ENCODE assay signal across 7 cellular contexts in genomic region chr16:8797364-8798173, GRCh38. TPM values are rescaled to one million over a fixed set of nuclear protein-coding genes. Genes with fewer than 3 reads are reported as not detected.
DNase-seq lines count a peak whose midpoint lies in the region; ATAC-seq and TF ChIP-seq lines count a peak whose summit lies in the region.

Gene PMM2, plus strand, starts transcription at chr16:8797839. Its CDS starts 44 bp downstream, at chr16:8797883.
Gene TMEM186, minus strand, starts transcription at chr16:8797639. Its CDS starts 25 bp downstream, at chr16:8797614.

- H3K4me2 ChIP-seq in hepatocyte: peak within 1 kb of the TSS; percentile 94

- DNase-seq in NCI-H2081 (lab: John Stamatoyannopoulos, UW) (peak; percentile 94 to 97), T1000 (lab: John Stamatoyannopoulos, UW) (peak; percentile 91), astrocyte of the hippocampus (ENCODE audit: low read depth, low spot score) (peak; percentile 99), hepatocyte (ENCODE audit: low spot score) (peak; percentile 98), renal cortical epithelial cell (ENCODE audit: low read depth) (peak; percentile 94)

- peaks cover 68% of the 10 kb centered on the region for H3K79me2 ChIP-seq in hepatocyte

- H3K9me3 ChIP-seq in hepatocyte (ENCODE audit: low read depth): no peaks in the 10 kb centered on the region

- H3K4me1 ChIP-seq in hepatocyte (ENCODE audit: insufficient read depth): peaks cover 27% of the 10 kb centered on the region

- 1% methylated on average over 58 of the region's 61 CpGs for WGBS in hepatocyte (ENCODE audit: low lambda C conversion rate, missing lambda C conversion rate)

- TF ChIP-seq CTCF in hepatocyte (IDR thresholded peaks at IDR 0.05; ENCODE audit: poor library complexity): no peak

- peak within 1 kb of the TSS; percentile 67 for H3K4me3 ChIP-seq in hepatocyte

- no peaks in the 10 kb centered on the region for H3K27me3 ChIP-seq in hepatocyte

- no peaks in the 10 kb centered on the region for H3K36me3 ChIP-seq in hepatocyte (replicated peaks; ENCODE audit: insufficient read depth, low read depth)

- no peaks in the 10 kb centered on the region for H3K9me2 ChIP-seq in hepatocyte (replicated peaks; ENCODE audit: insufficient read depth)

- peak; percentile 86 for ATAC-seq in GM18517 (IDR thresholded peaks at IDR 0.05; ENCODE audit: unreplicated experiment)
- peak; percentile 87 for ATAC-seq in HG03039 (IDR thresholded peaks at IDR 0.05; ENCODE audit: unreplicated experiment)

- H3K27ac ChIP-seq in hepatocyte: peak within 1 kb of the TSS; percentile 93

- H2AFZ ChIP-seq in hepatocyte: peak within 1 kb of the TSS; percentile 72

- H4K20me1 ChIP-seq in hepatocyte (ENCODE audit: insufficient read depth, poor library complexity, severe bottlenecking): peaks cover 13% of the 10 kb centered on the region

RNA-seq across cellular contexts. Expression of gene PMM2, which starts in this region (rescaled TPM):
- total RNA-seq in hepatocyte: 28.9 and 31.3 TPM in 2 replicates
- 28.4 and 34.1 TPM in 2 replicates for polyA plus RNA-seq in hepatocyte
- total RNA-seq in renal cortical epithelial cell: 23.6 and 41.1 TPM in 2 replicates

RNA-seq across cellular contexts. Expression of gene TMEM186, which starts in this region (rescaled TPM):
- 8.4 and 10.9 TPM in 2 replicates for total RNA-seq in hepatocyte
- 18.7 and 20.4 TPM in 2 replicates for polyA plus RNA-seq in hepatocyte
- total RNA-seq in renal cortical epithelial cell: 4.2 and 9.5 TPM in 2 replicates

Comparison
In these comparisons a context has a peak if more than half of its experiments do, and no peak if none do; other contexts are left out.
1. Peak in every context shown above with its lines: DNase-seq, ATAC-seq, H3K4me3 ChIP-seq and H3K27ac ChIP-seq.